21 cellular contexts compared by ENCODE assay signal in genomic region chr4:55424791-55425190, GRCh38.
"Had no signal": no experiment of that assay in that cellular context is flagged by ENCODE, and none has a peak within 500 bp of the region (broad histone marks: within the 10 kb centered on the region; RNA-seq: fewer than 3 reads in every experiment).

No MANE protein-coding gene starts in this region.

- H3K4me3 ChIP-seq: adrenal gland, gastroesophageal sphincter, heart left ventricle, pancreas, right lobe of liver, suprapubic skin had no signal

- H3K9me3 Mint-ChIP-seq: activated CD4-positive, alpha-beta T cell treated with anti-CD3 and anti-CD28 coated beads, Interleukin-2, amount 10 ng/mL, durations not matched to agents 24 days and 14 days; activated CD8-positive, alpha-beta T cell treated with anti-CD3 and anti-CD28 coated beads for 36 hours; activated naive CD4-positive, alpha-beta T cell treated with anti-CD3 and anti-CD28 coated beads, Interleukin-2, amount 50 U/mL, for 24 hours; endodermal cell; stimulated activated naive CD8-positive, alpha-beta T cell treated with anti-CD3 and anti-CD28 coated beads, Interleukin-15, Interleukin-2, amounts not matched to agents 100 ng/mL and 50 ng/mL, for 24 hours had no signal

- H3K4me1 ChIP-seq: adrenal gland, right lobe of liver had no signal

- H3K9me3 ChIP-seq: adrenal gland, gastroesophageal sphincter, heart left ventricle, pancreas, right lobe of liver, suprapubic skin had no signal

- H3K4me3 Mint-ChIP-seq: activated CD4-positive, alpha-beta T cell treated with anti-CD3 and anti-CD28 coated beads, Interleukin-2, amount 10 ng/mL, durations not matched to agents 24 days and 14 days; activated CD8-positive, alpha-beta T cell treated with anti-CD3 and anti-CD28 coated beads for 36 hours; activated naive CD4-positive, alpha-beta T cell treated with anti-CD3 and anti-CD28 coated beads, Interleukin-2, amount 50 U/mL, for 24 hours; endodermal cell; stimulated activated naive CD8-positive, alpha-beta T cell treated with anti-CD3 and anti-CD28 coated beads, Interleukin-15, Interleukin-2, amounts not matched to agents 100 ng/mL and 50 ng/mL, for 24 hours had no signal

- DNase-seq: activated CD8-positive, alpha-beta T cell treated with anti-CD3 and anti-CD28 coated beads for 36 hours; activated effector memory CD4-positive, alpha-beta T cell treated with anti-CD3 and anti-CD28 coated beads, Interleukin-2, amount 50 U/mL, for 16 hours; activated T-cell treated with anti-CD3 and anti-CD28 coated beads, Interleukin-2, amount 50 U/mL, for 1 hour; adrenal gland; endodermal cell; heart left ventricle; kidney; pancreas; right lobe of liver; small intestine; stimulated activated CD4-positive, alpha-beta T cell treated with anti-CD3 and anti-CD28 coated beads, Interleukin-15, amount 100 ng/mL, for 24 hours; stimulated activated CD4-positive, alpha-beta T cell treated with anti-CD3 and anti-CD28 coated beads, Interleukin-2, amount 100 ng/mL, for 48 hours; T-helper 1 cell; T1000; trophoblast cell had no signal

- H3K27ac Mint-ChIP-seq: activated CD4-positive, alpha-beta T cell treated with anti-CD3 and anti-CD28 coated beads, Interleukin-2, amount 10 ng/mL, durations not matched to agents 24 days and 14 days; stimulated activated naive CD8-positive, alpha-beta T cell treated with anti-CD3 and anti-CD28 coated beads, Interleukin-15, Interleukin-2, amounts not matched to agents 100 ng/mL and 50 ng/mL, for 24 hours had no signal

- H3K27me3 ChIP-seq: adrenal gland, gastroesophageal sphincter, heart left ventricle, pancreas, right lobe of liver, suprapubic skin had no signal

- H3K27me3 Mint-ChIP-seq: activated CD4-positive, alpha-beta T cell treated with anti-CD3 and anti-CD28 coated beads, Interleukin-2, amount 10 ng/mL, durations not matched to agents 24 days and 14 days; activated CD8-positive, alpha-beta T cell treated with anti-CD3 and anti-CD28 coated beads for 36 hours; activated naive CD4-positive, alpha-beta T cell treated with anti-CD3 and anti-CD28 coated beads, Interleukin-2, amount 50 U/mL, for 24 hours; stimulated activated naive CD8-positive, alpha-beta T cell treated with anti-CD3 and anti-CD28 coated beads, Interleukin-15, Interleukin-2, amounts not matched to agents 100 ng/mL and 50 ng/mL, for 24 hours had no signal

- H3K27ac ChIP-seq: adrenal gland, gastroesophageal sphincter, heart left ventricle, pancreas, right lobe of liver, suprapubic skin had no signal

- ATAC-seq: activated CD8-positive, alpha-beta T cell treated with anti-CD3 and anti-CD28 coated beads for 36 hours; gastroesophageal sphincter; heart left ventricle; left lobe of liver; right lobe of liver had no signal
